Comparison of ENCODE assay signal across 28 cellular contexts in genomic region chr17:79317916-79318315, GRCh38.
"Had no signal": no experiment of that assay in that cellular context is flagged by ENCODE, and none has a peak within 500 bp of the region (broad histone marks: within the 10 kb centered on the region; RNA-seq: fewer than 3 reads in every experiment).

No MANE protein-coding gene starts in this region.

- H3K27ac ChIP-seq: neural progenitor cell, pancreas, psoas muscle, skin epidermis, spleen, suprapubic skin, testis, tibial artery, transverse colon, upper lobe of right lung, uterus had no signal

- H3K4me3 ChIP-seq: neural progenitor cell, pancreas, psoas muscle, skin epidermis, smooth muscle cell, spleen, suprapubic skin, testis, tibial artery, transverse colon, upper lobe of right lung, uterus had no signal

- H3K9me3 ChIP-seq: pancreas, psoas muscle, spleen, suprapubic skin, testis, tibial artery, transverse colon, upper lobe of right lung, uterus had no signal

- H3K36me3 ChIP-seq: neural progenitor cell, pancreas, spleen, suprapubic skin, tibial artery, transverse colon, upper lobe of right lung, uterus had no signal

- H3K27me3 ChIP-seq: neural progenitor cell, pancreas, testis, uterus had no signal

- ATAC-seq: naive thymus-derived CD4-positive, alpha-beta T cell; natural killer cell; pancreas; psoas muscle; right cardiac atrium; sciatic nerve; stimulated activated memory B cell treated with anti-CD40 and anti-IgM and Interleukin-4, amounts not matched to agents 10 μg/mL and 1 μg/mL and 100 μg/mL, for 72 hours; stimulated activated naive CD8-positive, alpha-beta T cell treated with anti-CD3 and anti-CD28 coated beads, Interleukin-15, amount 100 ng/mL, for 72 hours; stimulated activated naive CD8-positive, alpha-beta T cell treated with anti-CD3 and anti-CD28 coated beads, Interleukin-15, Interleukin-2, amounts not matched to agents 100 U/mL and 50 U/mL, for 24 hours; upper lobe of right lung had no signal

- FAIRE-seq: pancreas had no signal

- H3K4me1 ChIP-seq: psoas muscle, spleen, suprapubic skin, testis, tibial artery, transverse colon, upper lobe of right lung, uterus had no signal

- H2AFZ ChIP-seq: neural progenitor cell had no signal

- H3K9ac ChIP-seq: neural progenitor cell had no signal

- H3K4me2 ChIP-seq: neural progenitor cell, smooth muscle cell had no signal

- DNase-seq: naive thymus-derived CD4-positive, alpha-beta T cell; natural killer cell; occipital lobe; pancreas; posterior cingulate gyrus; psoas muscle; spleen; stimulated activated CD4-positive, alpha-beta T cell treated with anti-CD3 and anti-CD28 coated beads, Interleukin-12 subunit alpha, Interleukin-12 subunit beta, amount 100 ng/mL, for 4 hours; stimulated activated CD4-positive, alpha-beta T cell treated with anti-CD3 and anti-CD28 coated beads, Interleukin-1b, Interleukin-23, amount 100 ng/mL, for 48 hours; stimulated activated CD4-positive, alpha-beta T cell treated with anti-CD3 and anti-CD28 coated beads, Interleukin-4, amount 100 ng/mL, for 1 hour; stimulated activated CD4-positive, alpha-beta T cell treated with anti-CD3 and anti-CD28 coated beads, Interleukin-4, amount 100 ng/mL, for 4 hours; stimulated activated CD8-positive, alpha-beta memory T cell treated with anti-CD3 and anti-CD28 coated beads, Interleukin-4, amount 100 ng/mL, for 48 hours; stimulated activated naive CD4-positive, alpha-beta T cell; stimulated activated naive CD8-positive, alpha-beta T cell treated with anti-CD3 and anti-CD28 coated beads, Interleukin-15, amount 100 ng/mL, for 72 hours; stimulated activated naive CD8-positive, alpha-beta T cell treated with anti-CD3 and anti-CD28 coated beads, Interleukin-15, Interleukin-2, amounts not matched to agents 100 U/mL and 50 U/mL, for 24 hours; substantia nigra; testis; tibial artery; transverse colon; upper lobe of right lung; uterus had no signal
